Comparison of ENCODE assay signal across 17 cellular contexts in the genomic region with DNA sequence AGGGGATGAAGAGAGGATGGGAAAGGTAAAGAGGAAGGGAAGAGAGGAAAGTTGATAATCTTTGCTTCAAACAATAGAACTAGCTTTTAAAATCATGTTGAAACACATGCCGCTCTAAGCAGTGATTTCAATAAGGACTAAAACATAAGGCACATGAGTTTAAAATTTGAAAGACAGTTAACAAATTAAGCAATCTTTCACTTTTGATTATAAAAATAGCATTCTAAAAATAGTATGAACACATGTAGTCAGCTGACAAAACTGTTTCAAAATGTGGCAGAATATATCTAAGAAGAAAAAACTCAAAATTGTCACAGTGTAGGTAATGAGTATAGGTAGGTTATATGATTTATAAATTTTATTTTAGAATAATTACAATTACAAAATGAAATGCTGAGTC. TPM values are rescaled to one million over a fixed set of nuclear protein-coding genes. Genes with fewer than 3 reads are reported as not detected.
DNase-seq lines count a peak whose midpoint lies in the region; ATAC-seq, FAIRE-seq and TF ChIP-seq lines count a peak whose summit lies in the region.
"Had no signal": no experiment of that assay in that cellular context is flagged by ENCODE, and none has a peak within 500 bp of the region (broad histone marks: within the 10 kb centered on the region; RNA-seq: fewer than 3 reads in every experiment).

No MANE protein-coding gene starts in this region.

- ATAC-seq in CD8-positive, alpha-beta T cell = no peak
- ATAC-seq in IMR-90 (ENCODE audit: low read depth) = no peak
- no peak for ATAC-seq in K562
- ATAC-seq in natural killer cell treated with Interleukin-12 subunit alpha and Interleukin-12 subunit beta and Interleukin-15 and Interleukin-18, amount 100 ng/mL, for 72 hours = no peak
- ATAC-seq in GM18907 (IDR thresholded peaks at IDR 0.05; ENCODE audit: unreplicated experiment) = no peak
- ATAC-seq in SK-N-SH treated with all-trans-retinoic acid at 6 μM for 48 hours = no peak

- TF ChIP-seq POLR2A in IMR-90 (IDR thresholded peaks at IDR 0.05; ENCODE audit: low read depth, low read length) = no peak
- no peak for TF ChIP-seq POLR2A in K562 (conservative IDR thresholded peaks at IDR 0.05)

- no peak overlapping the region for H2BK15ac ChIP-seq in IMR-90 (ENCODE audit: low read depth, low read length)

- H2BK5ac ChIP-seq in IMR-90 (ENCODE audit: low read depth, low read length, poor library complexity, severe bottlenecking) = peak overlapping the region; percentile 31

- no peak overlapping the region for H3K4me3 ChIP-seq in CD8-positive, alpha-beta T cell (ENCODE audit: low read depth, low read length)
- H3K4me3 ChIP-seq in IMR-90 (ENCODE audit: insufficient read depth, low read depth, low read length) = no peak overlapping the region
- no peak overlapping the region for H3K4me3 ChIP-seq in K562
- H3K4me3 ChIP-seq: esophagus muscularis mucosa, prostate gland had no signal

- H2AK9ac ChIP-seq in IMR-90 (replicated peaks; ENCODE audit: low read depth, low read length, poor library complexity) = no peak overlapping the region

- no peaks in the 10 kb centered on the region for H3K9me3 Mint-ChIP-seq in CD8-positive, alpha-beta T cell
- H3K9me3 Mint-ChIP-seq in natural killer cell treated with Interleukin-12 subunit alpha and Interleukin-12 subunit beta and Interleukin-15 and Interleukin-18, amount 100 ng/mL, for 72 hours = no peaks in the 10 kb centered on the region

- H3K36me3 Mint-ChIP-seq in CD8-positive, alpha-beta T cell = peaks cover 52% of the 10 kb centered on the region
- peaks cover 6% of the 10 kb centered on the region for H3K36me3 Mint-ChIP-seq in natural killer cell treated with Interleukin-12 subunit alpha and Interleukin-12 subunit beta and Interleukin-15 and Interleukin-18, amount 100 ng/mL, for 72 hours

- no peak for TF ChIP-seq CTCF in CD8-positive, alpha-beta T cell (IDR thresholded peaks at IDR 0.05)
- TF ChIP-seq CTCF in IMR-90 (conservative IDR thresholded peaks at IDR 0.05; ENCODE audit: low read depth, low read length) (no peak), K562 (IDR thresholded peaks at IDR 0.05 in 2 of 3, conservative IDR thresholded peaks at IDR 0.05 in 1 of 3; ENCODE audit: insufficient read depth in 2 of 3, low read depth in 1 of 3, low read length in 3 of 3) (no peak)

- no peak overlapping the region for H3K23ac ChIP-seq in IMR-90 (ENCODE audit: low read depth, low read length)

- H3K36me3 ChIP-seq in CD8-positive, alpha-beta T cell (ENCODE audit: insufficient read depth, low read length) = peaks cover 7% of the 10 kb centered on the region
- H3K36me3 ChIP-seq in IMR-90 (ENCODE audit: control insufficient read depth, insufficient read depth, low read length) = peaks cover 14% of the 10 kb centered on the region
- H3K36me3 ChIP-seq in K562 (ENCODE audit: control insufficient read depth, insufficient read depth, low read length) = peaks cover 69% of the 10 kb centered on the region

- no peak for TF ChIP-seq EP300 in K562 (IDR thresholded peaks at IDR 0.05; ENCODE audit: low read length)

- H2AK5ac ChIP-seq in IMR-90 (ENCODE audit: low read depth, low read length) = no peak overlapping the region

- TF ChIP-seq RAD21 in IMR-90 (IDR thresholded peaks at IDR 0.05; ENCODE audit: low read length) (no peak), K562 (CRISPR knock-in tag; conservative IDR thresholded peaks at IDR 0.05 in 1 of 2, IDR thresholded peaks at IDR 0.05 in 1 of 2) (no peak)

- FAIRE-seq in K562 (lab: Jason Lieb, UNC) = peak; percentile 48

- H2BK120ac ChIP-seq in IMR-90 (ENCODE audit: low read depth, low read length) = no peak overlapping the region

- H3K9me1 ChIP-seq in IMR-90 (ENCODE audit: insufficient read depth, low read length) = peaks cover 3% of the 10 kb centered on the region; the same call in 1 of the 2 replicates
- H3K9me1 ChIP-seq in K562 (ENCODE audit: control insufficient read depth, insufficient read depth, low read length) = no peaks in the 10 kb centered on the region

- H3K18ac ChIP-seq in IMR-90 (ENCODE audit: low read depth, low read length) = no peak overlapping the region

- BruUV-seq in IMR-90 (replicated peaks; lab: Mats Ljungman, UMichigan) = no TSS peak
- no TSS peak for BruUV-seq in K562 (replicated peaks; lab: Mats Ljungman, UMichigan)

- in situ Hi-C loops in IMR-90 (cut with MboI; ENCODE audit: low sequenced_read_pairs) (no loop called here), K562 (cut with MboI) (no loop called here)

- H3K4me3 Mint-ChIP-seq in CD8-positive, alpha-beta T cell = no peak overlapping the region
- H3K4me3 Mint-ChIP-seq in natural killer cell treated with Interleukin-12 subunit alpha and Interleukin-12 subunit beta and Interleukin-15 and Interleukin-18, amount 100 ng/mL, for 72 hours = peak overlapping the region; percentile 8

- no peak overlapping the region for H3K14ac ChIP-seq in IMR-90 (replicated peaks; ENCODE audit: low read depth, low read length)

- no peak overlapping the region for H3K27ac ChIP-seq in CD8-positive, alpha-beta T cell (ENCODE audit: low read depth, low read length)
- H3K27ac ChIP-seq in IMR-90 (ENCODE audit: insufficient read depth, low read length) (no peak overlapping the region), K562 (ENCODE audit: extremely low read depth, low read depth, low read length) (no peak overlapping the region)
- H3K27ac ChIP-seq: esophagus muscularis mucosa, prostate gland had no signal

- dilution Hi-C loops in IMR-90 (cut with HindIII; ENCODE audit: low sequenced_read_pairs, unreplicated experiment) = no loop called here

- peaks cover 30% of the 10 kb centered on the region for H3K79me2 ChIP-seq in K562 (ENCODE audit: control insufficient read depth, insufficient read depth, low read length)

- H3K79me1 ChIP-seq in IMR-90 (ENCODE audit: low read depth in 1 of 2, low read length in 2 of 2) = peaks cover 28 to 37% of the 10 kb centered on the region in 2 experiments

- POLR2A ChIA-PET in CD8-positive, alpha-beta T cell (lab: Charles Lee) = interaction anchor here (1.2 kb wide), 1 partner anchor 24 kb away, joined by 3 read pairs; no protein-coding TSS in a partner anchor
- POLR2A ChIA-PET in IMR-90 (lab: Charles Lee; ENCODE audit: unreplicated experiment) (no interaction called here), K562 (lab: Yijun Ruan, JAX) (no interaction called here)

- WGBS in IMR-90 (ENCODE audit: extremely low coverage in 2 of 2, insufficient read length in 1 of 2), 2 experiments = no CpG with 5 or more reads among the region's 1 CpG
- WGBS in K562 (ENCODE audit: insufficient coverage, low coverage, missing lambda C conversion rate) = 100% methylated on average over 1 of the region's 1 CpG

- H3K4me2 ChIP-seq in IMR-90 (ENCODE audit: low read depth, low read length) = no peak overlapping the region
- no peak overlapping the region for H3K4me2 ChIP-seq in K562 (ENCODE audit: insufficient read depth, low read length)

- H3K4ac ChIP-seq in IMR-90 (ENCODE audit: low read depth, low read length) = no peak overlapping the region

- CTCF ChIA-PET in CD8-positive, alpha-beta T cell (lab: Charles Lee) = no interaction called here
- CTCF ChIA-PET in IMR-90 (lab: Yijun Ruan, JAX) = no interaction called here
- CTCF ChIA-PET in K562 (lab: Yijun Ruan, JAX; ENCODE audit: low intra/inter-chr PET ratio) = no interaction called here

- peaks cover 4% of the 10 kb centered on the region for H4K20me1 ChIP-seq in IMR-90 (ENCODE audit: insufficient read depth, low read length)
- no peaks in the 10 kb centered on the region; the same call in 1 of the 2 replicates for H4K20me1 ChIP-seq in K562 (replicated peaks; ENCODE audit: control insufficient read depth, insufficient read depth, low read length)

- no peaks in the 10 kb centered on the region for H3K27me3 ChIP-seq in CD8-positive, alpha-beta T cell (ENCODE audit: insufficient read depth, low read length)
- H3K27me3 ChIP-seq in IMR-90 (ENCODE audit: control insufficient read depth, insufficient read depth, low read length) (no peaks in the 10 kb centered on the region), K562 (ENCODE audit: control insufficient read depth in 2 of 2, insufficient read depth in 2 of 2, low read length in 2 of 2) (no peaks in the 10 kb centered on the region)
- H3K27me3 ChIP-seq: esophagus muscularis mucosa had no signal

- peak overlapping the region; percentile 23 for H3K27ac Mint-ChIP-seq in CD8-positive, alpha-beta T cell
- peak overlapping the region; percentile 11 to 12 for H3K27ac Mint-ChIP-seq in natural killer cell treated with Interleukin-12 subunit alpha and Interleukin-12 subunit beta and Interleukin-15 and Interleukin-18, amount 100 ng/mL, for 72 hours

- no peak overlapping the region for H3K56ac ChIP-seq in IMR-90 (ENCODE audit: extremely low read depth, insufficient read depth, low read length)

- H4K5ac ChIP-seq in IMR-90 (ENCODE audit: low read depth, low read length) = no peak overlapping the region

- H3K4me1 Mint-ChIP-seq in CD8-positive, alpha-beta T cell (ENCODE audit: low read depth) = peaks cover 34% of the 10 kb centered on the region
- peaks cover 21 to 37% of the 10 kb centered on the region in 2 donors for H3K4me1 Mint-ChIP-seq in natural killer cell treated with Interleukin-12 subunit alpha and Interleukin-12 subunit beta and Interleukin-15 and Interleukin-18, amount 100 ng/mL, for 72 hours (ENCODE audit: low read depth in 2 of 2)

- H3K9ac ChIP-seq in IMR-90 (ENCODE audit: low read depth, low read length) (no peak overlapping the region), K562 (ENCODE audit: insufficient read depth in 1 of 2, low read depth in 2 of 2, low read length in 2 of 2) (no peak overlapping the region)

- no peak overlapping the region for H2BK20ac ChIP-seq in IMR-90 (ENCODE audit: low read depth, low read length)

- H4K8ac ChIP-seq in IMR-90 (ENCODE audit: low read depth in 2 of 2, low read length in 2 of 2) = no peak overlapping the region

- H2AFZ ChIP-seq in IMR-90 (replicated peaks; ENCODE audit: low read length, poor library complexity) (no peak overlapping the region), K562 (ENCODE audit: low read depth, low read length) (no peak overlapping the region)

- no peak overlapping the region for H4K91ac ChIP-seq in IMR-90 (ENCODE audit: insufficient read depth, low read depth, low read length)

- intact Hi-C loops in CD8-positive, alpha-beta T cell (cut with DNase I, micrococcal nuclease) = no loop called here
- intact Hi-C loops in IMR-90 (cut with micrococcal nuclease) = no loop called here
- intact Hi-C loops in K562 (cut with micrococcal nuclease) = no loop called here

- H3K9me3 ChIP-seq in CD8-positive, alpha-beta T cell (ENCODE audit: low read length) = no peaks in the 10 kb centered on the region
- H3K9me3 ChIP-seq in IMR-90 (ENCODE audit: control insufficient read depth, insufficient read depth, low read length) (no peaks in the 10 kb centered on the region), K562 (replicated peaks; ENCODE audit: control insufficient read depth, insufficient read depth, low read depth, low read length) (no peaks in the 10 kb centered on the region)
- H3K9me3 ChIP-seq: esophagus muscularis mucosa, prostate gland had no signal

- no peaks in the 10 kb centered on the region for H3K27me3 Mint-ChIP-seq in CD8-positive, alpha-beta T cell (ENCODE audit: low read depth)
- H3K27me3 Mint-ChIP-seq in natural killer cell treated with Interleukin-12 subunit alpha and Interleukin-12 subunit beta and Interleukin-15 and Interleukin-18, amount 100 ng/mL, for 72 hours = no peaks in the 10 kb centered on the region

- DNase-seq in CD8-positive, alpha-beta T cell = no peak
- no peak for DNase-seq in IMR-90
- no peak for DNase-seq in K562 (ENCODE audit: extremely low read depth in 1 of 4, low spot score in 3 of 4)
- no peak for DNase-seq in natural killer cell treated with Interleukin-12 subunit alpha and Interleukin-12 subunit beta and Interleukin-15 and Interleukin-18, amount 100 ng/mL, for 72 hours (ENCODE audit: low spot score)
- DNase-seq in activated CD4-positive, alpha-beta T cell treated with anti-CD3 and anti-CD28 coated beads for 1 hour = no peak
- DNase-seq in activated effector memory CD4-positive, alpha-beta T cell treated with anti-CD3 and anti-CD28 coated beads, Interleukin-2, amount 50 U/mL, for 16 hours = no peak
- DNase-seq: C1 segment of cervical spinal cord; cortex of kidney; midbrain; NCI-H1105; NCI-H446; stimulated activated CD4-positive, alpha-beta T cell treated with anti-CD3 and anti-CD28 coated beads, Interleukin-2, amount 100 ng/mL, for 48 hours; stimulated activated naive CD4-positive, alpha-beta T cell had no signal

- peaks cover 3% of the 10 kb centered on the region for H3K4me1 ChIP-seq in CD8-positive, alpha-beta T cell (ENCODE audit: insufficient read depth, low read length)
- H3K4me1 ChIP-seq in IMR-90 (ENCODE audit: control insufficient read depth, insufficient read depth, low read length) (no peaks in the 10 kb centered on the region), K562 (replicated peaks in 1 of 2; ENCODE audit: control insufficient read depth in 2 of 2, insufficient read depth in 2 of 2, low read length in 2 of 2) (no peaks in the 10 kb centered on the region)

RNA-seq across cellular contexts. Expression of a gene that starts 25.3 kb away (rescaled TPM):
- 100 to 1,000 TPM in 1 of 2 experiments, 10 to 100 TPM in 1; 98.8 to 107 TPM for total RNA-seq in CD8-positive, alpha-beta T cell
- 58.9 and 61.3 TPM in 2 replicates for total RNA-seq in IMR-90 (2012; rRNA removed)
- polyA plus RNA-seq in IMR-90 (2012; rRNA removed) = 20.3 and 28.2 TPM in 2 replicates
- 5.0 and 6.3 TPM in 2 replicates for polyA plus RNA-seq in IMR-90 (2012; cell fraction: cytosol; rRNA removed)
- 7.8 and 73.3 TPM in 2 replicates for polyA plus RNA-seq in IMR-90 (2012; cell fraction: nucleus; rRNA removed; ENCODE audit: low replicate concordance)
- 113 and 384 TPM in 2 replicates for total RNA-seq in K562 (2011; cell fraction: chromatin; rRNA removed; ENCODE audit: low replicate concordance)
- 47.2 and 70.7 TPM in 2 replicates for total RNA-seq in K562 (2011; cell fraction: nucleolus; rRNA removed)
- 126 and 172 TPM in 2 replicates for total RNA-seq in K562 (2011; cell fraction: nucleoplasm; rRNA removed)
- 33.5 and 37.7 TPM in 2 replicates for total RNA-seq in K562 (2014; rRNA removed)
- total RNA-seq in K562 (2014; rRNA removed; fragmentation: Illumina TruSeq; extraction: Trizol) = 57.3 and 62.1 TPM in 2 replicates
- 40.5 and 41.2 TPM in 2 replicates for total RNA-seq in K562 (2015; rRNA removed; fragmentation: Illumina TruSeq; extraction: Trizol)
- 67.4 and 74.0 TPM in 2 replicates for total RNA-seq in K562 (2021)
- 62.6 and 77.8 TPM in 2 replicates for polyA plus RNA-seq in K562 (2011; rRNA removed)
- 31.1 and 50.2 TPM in 2 replicates for polyA plus RNA-seq in K562 (2011; cell fraction: cytosol; rRNA removed)
- 47.7 and 75.2 TPM in 2 replicates for polyA plus RNA-seq in K562 (2011; cell fraction: nucleus; rRNA removed)
- polyA plus RNA-seq in K562 (2012) = 36.4 and 43.1 TPM in 2 replicates
- polyA plus RNA-seq in K562 (2014; fragmentation: Illumina TruSeq; extraction: Trizol) = 65.2 and 71.7 TPM in 2 replicates
- polyA plus RNA-seq in K562 (2014; fragmentation: Nextera tagmentation; extraction: Ambion mirVana) = 10 to 100 TPM; 24.3 to 33.3 TPM
- 38.6 and 38.9 TPM in 2 replicates for polyA plus RNA-seq in K562 (2014; rRNA removed)
- 151 and 174 TPM in 2 replicates for polyA minus RNA-seq in K562 (2011; rRNA and poly(A)+ RNA removed)
- 46.1 and 66.5 TPM in 2 replicates for polyA minus RNA-seq in K562 (2011; cell fraction: cytosol; rRNA and poly(A)+ RNA removed)
- 48.1 and 83.7 TPM in 2 replicates for polyA minus RNA-seq in K562 (2011; cell fraction: nucleus; rRNA and poly(A)+ RNA removed)
- 10 to 100 TPM; 64.9 to 85.0 TPM for total RNA-seq in natural killer cell treated with Interleukin-12 subunit alpha and Interleukin-12 subunit beta and Interleukin-15 and Interleukin-18, amount 100 ng/mL, for 72 hours
